ENCODE assay signal across 16 cellular contexts in genomic region chr1:174112489-174113162, GRCh38. TPM values are rescaled to one million over a fixed set of nuclear protein-coding genes. Genes with fewer than 3 reads are reported as not detected.
A peak's percentile ranks its signal among the peaks of the same experiment; 100 is the strongest.
DNase-seq lines count a peak whose midpoint lies in the region; ATAC-seq and TF ChIP-seq lines count a peak whose summit lies in the region.
"Had no signal": no experiment of that assay in that cellular context is flagged by ENCODE, and none has a peak within 500 bp of the region (broad histone marks: within the 10 kb centered on the region; RNA-seq: fewer than 3 reads in every experiment).

No MANE protein-coding gene starts in this region.

- TF ChIP-seq EP300 in gastroesophageal sphincter (IDR thresholded peaks at IDR 0.05): no peak

- H3K36me3 ChIP-seq in gastroesophageal sphincter: no peaks in the 10 kb centered on the region
- H3K36me3 ChIP-seq: BLaER1 treated with 17β-estradiol and CSF1 and Interleukin-3, amounts not matched to agents 10 nM and 100 nM had no signal

- H3K27ac ChIP-seq in gastroesophageal sphincter: peak overlapping the region; percentile 27 to 77 (median 49)
- H3K27ac ChIP-seq: A549; BLaER1 treated with 17β-estradiol and CSF1 and Interleukin-3, amounts not matched to agents 10 nM and 100 nM had no signal

- H3K4me3 ChIP-seq in WI38 (ENCODE audit: low read depth, low read length) (0 out of 2 replicates have a peak overlapping the region, but pooled peaks have one; percentile 9), gastroesophageal sphincter (peak overlapping the region; percentile 8 to 23)
- H3K4me3 ChIP-seq: A549; BLaER1 treated with 17β-estradiol and CSF1 and Interleukin-3, amounts not matched to agents 10 nM and 100 nM had no signal

- no peaks in the 10 kb centered on the region for H3K9me3 ChIP-seq in gastroesophageal sphincter
- H3K9me3 ChIP-seq: A549 had no signal

- H3K4me1 ChIP-seq in gastroesophageal sphincter: peaks cover 0 to 29% (median 4%) of the 10 kb centered on the region in 3 donors

- intact Hi-C loops in left ventricle myocardium superior (cut with micrococcal nuclease) (loop anchor here (10.0 kb wide), 1 partner anchor 102 kb away; no protein-coding TSS in a partner anchor), Right ventricle myocardium inferior (cut with DNase I) (no loop called here)

- WGBS in gastroesophageal sphincter (ENCODE audit: low coverage in 1 of 2), 2 donors: 3 to 13% methylated on average over 5 of the region's 5 CpGs

- ATAC-seq in left ventricle myocardium superior (peak; percentile 63), Right ventricle myocardium inferior (no peak), gastroesophageal sphincter (no peak), HG03175 (IDR thresholded peaks at IDR 0.05; ENCODE audit: unreplicated experiment) (no peak)
- ATAC-seq: A549; CD8-positive, alpha-beta T cell had no signal

- TF ChIP-seq POLR2A in gastroesophageal sphincter (IDR thresholded peaks at IDR 0.05): no peak

- H3K27me3 ChIP-seq in gastroesophageal sphincter: no peaks in the 10 kb centered on the region
- H3K27me3 ChIP-seq: BLaER1 treated with 17β-estradiol and CSF1 and Interleukin-3, amounts not matched to agents 10 nM and 100 nM had no signal

- TF ChIP-seq CTCF in WI38 (IDR thresholded peaks at IDR 0.05; ENCODE audit: low read depth, low read length) (no peak), gastroesophageal sphincter (IDR thresholded peaks at IDR 0.05) (no peak)

- no peak for DNase-seq in left ventricle myocardium superior
- DNase-seq in Right ventricle myocardium inferior (ENCODE audit: missing footprints): no peak
- no peak for DNase-seq in AG08396 (ENCODE audit: low spot score)
- DNase-seq in NCI-H2029 (lab: John Stamatoyannopoulos, UW): no peak
- DNase-seq: CD8-positive, alpha-beta T cell; GOT3; NCI-H1417 treated with DMSO at 0.1 percent for 48 hours; NCI-H2081; NCI-H2171 treated with DMSO at 0.1 percent for 48 hours; NCI-H446 treated with DMSO at 0.1 percent for 48 hours; NCI-H69 had no signal

RNA-seq across cellular contexts. Expression of gene RABGAP1L, which starts 46.7 kb away (rescaled TPM):
- total RNA-seq in left ventricle myocardium superior (147 TPM), Right ventricle myocardium inferior (61.4 TPM), gastroesophageal sphincter (100 to 1,000 TPM in 1 of 4 donors, 10 to 100 TPM in 3; 31.2 to 115 (median 62.5) TPM)
